Comparison of ENCODE assay signal across 18 cellular contexts in genomic region chr2:132909427-132909826, GRCh38.
A peak's percentile ranks its signal among the peaks of the same experiment; 100 is the strongest.
DNase-seq lines count a peak whose midpoint lies in the region; ATAC-seq, FAIRE-seq and TF ChIP-seq lines count a peak whose summit lies in the region.
"Had no signal": no experiment of that assay in that cellular context is flagged by ENCODE, and none has a peak within 500 bp of the region (broad histone marks: within the 10 kb centered on the region; RNA-seq: fewer than 3 reads in every experiment).

No MANE protein-coding gene starts in this region.

- no peak for ATAC-seq in activated T-helper 17 cell treated with anti-CD3 and anti-CD28 coated beads, Interleukin-2, amount 50 U/mL, for 72 hours (replicated peaks)
- ATAC-seq: Panc1 had no signal

- H3K36me3 Mint-ChIP-seq in activated T-helper 17 cell treated with anti-CD3 and anti-CD28 coated beads, Interleukin-2, amount 50 U/mL, for 72 hours (ENCODE audit: low read depth): no peaks in the 10 kb centered on the region

- in situ Hi-C loops in astrocyte of the spinal cord (cut with HindIII; ENCODE audit: low sequenced_read_pairs): no loop called here

- no peaks in the 10 kb centered on the region for H3K27me3 Mint-ChIP-seq in activated T-helper 17 cell treated with anti-CD3 and anti-CD28 coated beads, Interleukin-2, amount 50 U/mL, for 72 hours

- H3K9me3 Mint-ChIP-seq in activated T-helper 17 cell treated with anti-CD3 and anti-CD28 coated beads, Interleukin-2, amount 50 U/mL, for 72 hours: peaks cover 7% of the 10 kb centered on the region

- H3K4me3 ChIP-seq in astrocyte of the spinal cord (ENCODE audit: low read depth, low read length): no peak overlapping the region
- H3K4me3 ChIP-seq: BLaER1, MG63 had no signal

- FAIRE-seq in HTR-8/SVneo (lab: Jason Lieb, UNC): peak; percentile 13
- FAIRE-seq: GM18507 had no signal

- no peak overlapping the region for H3K27ac Mint-ChIP-seq in activated T-helper 17 cell treated with anti-CD3 and anti-CD28 coated beads, Interleukin-2, amount 50 U/mL, for 72 hours

- peak; percentile 21 for DNase-seq in Daoy (ENCODE audit: low read depth)
- DNase-seq in HTR-8/SVneo (ENCODE audit: insufficient read length, low spot score): peak; percentile 7
- DNase-seq in astrocyte of the spinal cord (ENCODE audit: low read depth, low spot score): peak; percentile 10
- DNase-seq in kidney tubule cell (ENCODE audit: low spot score): peak; percentile 9
- no peak for DNase-seq in NCI-H748 (lab: John Stamatoyannopoulos, UW; ENCODE audit: unreplicated experiment)
- DNase-seq in activated T-cell treated with anti-CD3 and anti-CD28 coated beads for 4 hours: no peak
- no peak for DNase-seq in SIG-M5 (lab: John Stamatoyannopoulos, UW)
- DNase-seq: ACHN, KG1, MG63, NCI-H1105 treated with DMSO at 0.1 percent for 48 hours, NCI-H187, NCI-H82, SHP77 treated with DMSO at 0.1 percent for 48 hours had no signal

- no peaks in the 10 kb centered on the region for H3K4me1 Mint-ChIP-seq in activated T-helper 17 cell treated with anti-CD3 and anti-CD28 coated beads, Interleukin-2, amount 50 U/mL, for 72 hours

- TF ChIP-seq CTCF in astrocyte of the spinal cord (IDR thresholded peaks at IDR 0.05; ENCODE audit: low read depth, low read length): no peak

- H3K4me3 Mint-ChIP-seq in activated T-helper 17 cell treated with anti-CD3 and anti-CD28 coated beads, Interleukin-2, amount 50 U/mL, for 72 hours: no peak overlapping the region

Comparison
In these comparisons a context has a peak if more than half of its experiments do, and no peak if none do; other contexts are left out.
1. DNase-seq: peak in Daoy (single experiment), HTR-8/SVneo (single experiment), astrocyte of the spinal cord (single experiment) and kidney tubule cell (single experiment); none in NCI-H748 (single experiment), activated T-cell treated with anti-CD3 and anti-CD28 coated beads for 4 hours (single experiment) and SIG-M5 (single experiment).